Comparison of ENCODE assay signal across 16 cellular contexts in genomic region chrX:83419030-83419792, GRCh38.
"Had no signal": no experiment of that assay in that cellular context is flagged by ENCODE, and none has a peak within 500 bp of the region (broad histone marks: within the 10 kb centered on the region; RNA-seq: fewer than 3 reads in every experiment).

No MANE protein-coding gene starts in this region.

- H3K27me3 ChIP-seq: left lung, stomach, thyroid gland, vagina had no signal

- H3K4me2 ChIP-seq: smooth muscle cell had no signal

- H3K4me1 ChIP-seq: left lung, stomach, thyroid gland, vagina had no signal

- H3K9me3 ChIP-seq: mucosa of descending colon, thyroid gland, vagina had no signal

- DNase-seq: cortex of kidney; effector memory CD8-positive, alpha-beta T cell; left cardiac atrium; left lung; mesenchymal stem cell; naive B cell; retina; stimulated activated CD4-positive, alpha-beta T cell treated with anti-CD3 and anti-CD28 coated beads, Interleukin-2, amount 100 ng/mL, for 24 hours; stimulated activated CD4-positive, alpha-beta T cell treated with anti-CD3 and anti-CD28 coated beads, Interleukin-4, amount 100 ng/mL, for 24 hours; stimulated activated naive CD4-positive, alpha-beta T cell treated with Interleukin-2 at 50 U/mL for 16 hours; stomach; thyroid gland; trophoblast cell had no signal

- H3K27ac ChIP-seq: left lung, stomach, thyroid gland, vagina had no signal

- H3K4me3 ChIP-seq: left lung, mucosa of descending colon, smooth muscle cell, stomach, thyroid gland, vagina had no signal

- H3K36me3 ChIP-seq: left lung, stomach, thyroid gland, vagina had no signal
